Comparison of ENCODE assay signal across 9 cellular contexts in the genomic region with DNA sequence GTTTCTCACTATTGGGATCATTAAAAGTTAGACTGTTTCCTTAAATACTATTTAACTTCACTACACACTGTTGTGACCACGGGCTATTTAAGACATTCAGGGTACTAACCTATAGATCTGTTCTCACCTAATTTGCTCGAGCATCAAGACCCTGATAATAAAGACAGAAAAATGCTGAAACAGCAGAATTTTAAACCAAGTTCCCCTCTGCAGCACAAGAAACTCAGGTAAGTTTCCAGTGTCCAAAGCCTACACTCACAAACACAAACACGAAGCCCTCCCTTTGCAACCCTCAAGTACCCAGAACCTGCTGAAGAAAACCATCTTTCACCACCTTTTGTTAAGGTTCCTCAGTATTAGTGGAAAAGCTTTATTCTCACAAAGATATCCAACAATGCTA. TPM values are rescaled to one million over a fixed set of nuclear protein-coding genes. Genes with fewer than 3 reads are reported as not detected.
DNase-seq lines count a peak whose midpoint lies in the region; ATAC-seq and TF ChIP-seq lines count a peak whose summit lies in the region.
"Had no signal": no experiment of that assay in that cellular context is flagged by ENCODE, and none has a peak within 500 bp of the region (broad histone marks: within the 10 kb centered on the region; RNA-seq: fewer than 3 reads in every experiment).

No MANE protein-coding gene starts in this region.

- no peaks in the 10 kb centered on the region for H3K36me3 ChIP-seq in CD4-positive, CD25-positive, alpha-beta regulatory T cell (ENCODE audit: control insufficient read depth, insufficient read depth, low read length)
- H3K36me3 ChIP-seq in KOPT-K1 (ENCODE audit: insufficient read depth, low read length) (peaks cover 85% of the 10 kb centered on the region), colonic mucosa (no peaks in the 10 kb centered on the region)

- no peak for TF ChIP-seq POLR2A in GM18505 (IDR thresholded peaks at IDR 0.05; ENCODE audit: borderline replicate concordance, extremely low read depth, insufficient read depth, insufficient read length)

- peak overlapping the region; percentile 94 to 99 (median 98) for H3K4me3 Mint-ChIP-seq in CD4-positive, CD25-positive, alpha-beta regulatory T cell
- H3K4me3 Mint-ChIP-seq in natural killer cell treated with Interleukin-12 subunit alpha and Interleukin-12 subunit beta and Interleukin-15 and Interleukin-18, amount 100 ng/mL, for 72 hours = peak overlapping the region; percentile 98

- peaks cover 5% of the 10 kb centered on the region for H3K36me3 Mint-ChIP-seq in CD4-positive, CD25-positive, alpha-beta regulatory T cell
- peaks cover 29% of the 10 kb centered on the region for H3K36me3 Mint-ChIP-seq in natural killer cell treated with Interleukin-12 subunit alpha and Interleukin-12 subunit beta and Interleukin-15 and Interleukin-18, amount 100 ng/mL, for 72 hours

- peaks cover 6% of the 10 kb centered on the region for H3K27me3 Mint-ChIP-seq in CD4-positive, CD25-positive, alpha-beta regulatory T cell
- H3K27me3 Mint-ChIP-seq in natural killer cell treated with Interleukin-12 subunit alpha and Interleukin-12 subunit beta and Interleukin-15 and Interleukin-18, amount 100 ng/mL, for 72 hours = no peaks in the 10 kb centered on the region

- intact Hi-C loops in colonic mucosa (cut with DNase I) = no loop called here

- peak overlapping the region in 1 of 2 donors; percentile 95 for H3K9ac ChIP-seq in colonic mucosa (ENCODE audit: low read depth in 2 of 2, low read length in 2 of 2)

- no peak for DNase-seq in CD4-positive, CD25-positive, alpha-beta regulatory T cell
- DNase-seq in colonic mucosa (no peak), SW480 (ENCODE audit: low spot score) (no peak), HPDE6-E6E7 (ENCODE audit: extremely low spot score) (no peak)
- DNase-seq in natural killer cell treated with Interleukin-12 subunit alpha and Interleukin-12 subunit beta and Interleukin-15 and Interleukin-18, amount 100 ng/mL, for 72 hours (ENCODE audit: low spot score) = no peak
- DNase-seq: substantia nigra had no signal

- H3K4me1 Mint-ChIP-seq in CD4-positive, CD25-positive, alpha-beta regulatory T cell = peaks cover 24 to 78% (median 68%) of the 10 kb centered on the region in 4 donors
- H3K4me1 Mint-ChIP-seq in natural killer cell treated with Interleukin-12 subunit alpha and Interleukin-12 subunit beta and Interleukin-15 and Interleukin-18, amount 100 ng/mL, for 72 hours (ENCODE audit: low read depth in 2 of 2) = peaks cover 64 to 71% of the 10 kb centered on the region in 2 donors

- no peaks in the 10 kb centered on the region for H3K27me3 ChIP-seq in CD4-positive, CD25-positive, alpha-beta regulatory T cell (ENCODE audit: control insufficient read depth, insufficient read depth, low read length)
- no peaks in the 10 kb centered on the region for H3K27me3 ChIP-seq in colonic mucosa

- ATAC-seq in CD4-positive, CD25-positive, alpha-beta regulatory T cell (ENCODE audit: low read depth in 2 of 2) = no peak
- ATAC-seq in natural killer cell treated with Interleukin-12 subunit alpha and Interleukin-12 subunit beta and Interleukin-15 and Interleukin-18, amount 100 ng/mL, for 72 hours = no peak
- ATAC-seq in GM18505 (IDR thresholded peaks at IDR 0.05; ENCODE audit: unreplicated experiment) (no peak), GM21723 (IDR thresholded peaks at IDR 0.05; ENCODE audit: unreplicated experiment) (no peak)

- peak overlapping the region; percentile 94 for H3K27ac ChIP-seq in CD4-positive, CD25-positive, alpha-beta regulatory T cell (ENCODE audit: insufficient read depth, low read length, poor library complexity, severe bottlenecking)
- peak overlapping the region; percentile 100 for H3K27ac ChIP-seq in KOPT-K1 (ENCODE audit: low read depth, low read length, poor library complexity, severe bottlenecking)
- peak overlapping the region; percentile 97 for H3K27ac ChIP-seq in colonic mucosa

- peaks cover 81% of the 10 kb centered on the region for H3K4me1 ChIP-seq in CD4-positive, CD25-positive, alpha-beta regulatory T cell (ENCODE audit: control insufficient read depth, insufficient read depth, low read length, poor library complexity, severe bottlenecking)
- H3K4me1 ChIP-seq in colonic mucosa = peaks cover 15% of the 10 kb centered on the region

- H3K4me3 ChIP-seq in CD4-positive, CD25-positive, alpha-beta regulatory T cell (ENCODE audit: low read depth, low read length) = peak overlapping the region; percentile 97
- H3K4me3 ChIP-seq in colonic mucosa = no peak overlapping the region

- no peaks in the 10 kb centered on the region for H3K9me3 Mint-ChIP-seq in CD4-positive, CD25-positive, alpha-beta regulatory T cell
- H3K9me3 Mint-ChIP-seq in natural killer cell treated with Interleukin-12 subunit alpha and Interleukin-12 subunit beta and Interleukin-15 and Interleukin-18, amount 100 ng/mL, for 72 hours = no peaks in the 10 kb centered on the region

- peak overlapping the region; percentile 89 to 97 (median 91) for H3K27ac Mint-ChIP-seq in CD4-positive, CD25-positive, alpha-beta regulatory T cell
- H3K27ac Mint-ChIP-seq in natural killer cell treated with Interleukin-12 subunit alpha and Interleukin-12 subunit beta and Interleukin-15 and Interleukin-18, amount 100 ng/mL, for 72 hours = peak overlapping the region; percentile 97 to 99

- TF ChIP-seq CTCF in colonic mucosa (IDR thresholded peaks at IDR 0.05) = no peak

- H3K9me3 ChIP-seq in CD4-positive, CD25-positive, alpha-beta regulatory T cell (ENCODE audit: control insufficient read depth in 2 of 2, low read length in 2 of 2) = no peaks in the 10 kb centered on the region
- H3K9me3 ChIP-seq in KOPT-K1 (ENCODE audit: insufficient read depth, low read length, poor library complexity, severe bottlenecking) = no peaks in the 10 kb centered on the region
- H3K9me3 ChIP-seq in colonic mucosa = no peaks in the 10 kb centered on the region

RNA-seq across cellular contexts. Expression of gene SNX5, which starts 4.0 kb away (rescaled TPM):
- 71.9 TPM for total RNA-seq in CD4-positive, CD25-positive, alpha-beta regulatory T cell
- polyA plus RNA-seq in CD4-positive, CD25-positive, alpha-beta regulatory T cell = 10 to 100 TPM; 71.9 to 82.8 (median 78.9) TPM
- total RNA-seq in colonic mucosa = 100 to 1,000 TPM; 116 to 119 TPM
- 100 to 1,000 TPM; 114 to 255 TPM for total RNA-seq in natural killer cell treated with Interleukin-12 subunit alpha and Interleukin-12 subunit beta and Interleukin-15 and Interleukin-18, amount 100 ng/mL, for 72 hours

RNA-seq across cellular contexts. Expression of gene MGME1, which starts 4.2 kb away (rescaled TPM):
- total RNA-seq in CD4-positive, CD25-positive, alpha-beta regulatory T cell = 19.2 TPM
- 10 to 100 TPM; 10.6 to 18.8 (median 14.3) TPM for polyA plus RNA-seq in CD4-positive, CD25-positive, alpha-beta regulatory T cell
- 10 to 100 TPM; 20.5 to 21.1 TPM for total RNA-seq in colonic mucosa
- 10 to 100 TPM; 20.2 to 30.3 TPM for total RNA-seq in natural killer cell treated with Interleukin-12 subunit alpha and Interleukin-12 subunit beta and Interleukin-15 and Interleukin-18, amount 100 ng/mL, for 72 hours
